25 cellular contexts compared by ENCODE assay signal in the genomic region with DNA sequence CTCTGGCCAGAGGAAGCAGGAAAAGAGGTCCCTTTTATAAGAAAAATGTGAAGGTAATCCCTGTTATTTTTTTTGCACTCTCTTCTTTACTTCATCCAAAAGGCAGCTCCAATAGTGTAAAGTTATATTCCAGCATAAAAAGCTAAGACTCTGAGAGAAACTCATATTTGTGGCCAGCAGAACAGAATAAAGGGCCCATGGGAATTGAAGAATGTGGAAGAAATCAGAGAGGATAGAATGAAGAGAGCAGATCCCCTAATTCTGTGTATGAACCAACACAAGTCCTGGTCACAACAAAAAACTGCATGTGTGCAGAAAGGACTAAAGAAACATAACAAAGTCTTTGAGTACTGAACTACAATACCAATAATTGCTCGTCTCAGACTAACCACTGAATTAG. TPM values are rescaled to one million over a fixed set of nuclear protein-coding genes. Genes with fewer than 3 reads are reported as not detected.
DNase-seq lines count a peak whose midpoint lies in the region; ATAC-seq and TF ChIP-seq lines count a peak whose summit lies in the region.
"Had no signal": no experiment of that assay in that cellular context is flagged by ENCODE, and none has a peak within 500 bp of the region (broad histone marks: within the 10 kb centered on the region; RNA-seq: fewer than 3 reads in every experiment).

No MANE protein-coding gene starts in this region.

- peak overlapping the region; percentile 7 for H3K9ac ChIP-seq in smooth muscle cell (ENCODE audit: low read depth)

- H2AFZ ChIP-seq in smooth muscle cell (ENCODE audit: low read depth) = peak overlapping the region; percentile 9

- H3F3A ChIP-seq in smooth muscle cell (ENCODE audit: low read depth) = no peaks in the 10 kb centered on the region

- peak; percentile 5 for DNase-seq in AG20443 (ENCODE audit: low spot score)
- DNase-seq in choroid plexus epithelial cell (ENCODE audit: low read depth) = peak; percentile 9
- peak; percentile 1 for DNase-seq in hepatic stellate cell (ENCODE audit: low spot score)
- DNase-seq in smooth muscle cell (lab: John Stamatoyannopoulos, UW; ENCODE audit: unreplicated experiment) = no peak
- DNase-seq in C1 segment of cervical spinal cord (lab: John Stamatoyannopoulos, UW) = no peak
- DNase-seq: AML-193; DMS53; GF-D8; H7; KG1; NCI-H1105; NCI-H146; NCI-H2029; NCI-H2227 treated with DMSO at 0.1 percent for 48 hours; NCI-H524; NCI-H774; NK-92 treated with Interleukin-12 subunit alpha and Interleukin-12 subunit beta, amount 100 ng/mL, for 24 hours; SHP77 treated with DMSO at 0.1 percent for 48 hours had no signal

- H3K4me3 ChIP-seq in choroid plexus epithelial cell (ENCODE audit: low read depth, low read length) (no peak overlapping the region), smooth muscle cell (no peak overlapping the region)
- H3K4me3 ChIP-seq: SK-N-MC had no signal

- no peaks in the 10 kb centered on the region for H3K27me3 ChIP-seq in smooth muscle cell (ENCODE audit: low read depth)

- no peaks in the 10 kb centered on the region for H3K79me2 ChIP-seq in smooth muscle cell (ENCODE audit: low read depth)

- H3K27ac ChIP-seq in smooth muscle cell (ENCODE audit: low read depth) = peak overlapping the region; percentile 71
- H3K27ac ChIP-seq: C4-2B, RWPE1, SK-N-MC had no signal

- no peaks in the 10 kb centered on the region for H4K20me1 ChIP-seq in smooth muscle cell (ENCODE audit: low read depth)

- WGBS in smooth muscle cell (ENCODE audit: low lambda C conversion rate) = 58% methylated on average over 1 of the region's 1 CpG

- no peaks in the 10 kb centered on the region for H3K9me3 ChIP-seq in smooth muscle cell (replicated peaks; ENCODE audit: low read depth)

- H3K36me3 ChIP-seq in smooth muscle cell (ENCODE audit: low read depth) = no peaks in the 10 kb centered on the region

- H3K4me1 ChIP-seq in smooth muscle cell (ENCODE audit: low read depth) = no peaks in the 10 kb centered on the region

- H3K4me2 ChIP-seq in smooth muscle cell = peak overlapping the region; percentile 70

- ATAC-seq in HG02870 (IDR thresholded peaks at IDR 0.05; ENCODE audit: unreplicated experiment) (no peak), GM19324 (IDR thresholded peaks at IDR 0.05; ENCODE audit: low FRiP score, unreplicated experiment) (no peak)

- TF ChIP-seq CTCF in choroid plexus epithelial cell (conservative IDR thresholded peaks at IDR 0.05; ENCODE audit: low read depth, low read length) (no peak), smooth muscle cell (IDR thresholded peaks at IDR 0.05; ENCODE audit: borderline replicate concordance, insufficient read depth, poor library complexity, severe bottlenecking) (no peak)

RNA-seq across cellular contexts. Expression of a gene that starts 22.3 kb away (rescaled TPM):
- total RNA-seq in smooth muscle cell = 4.4 and 6.9 TPM in 2 replicates
- 0.98 and 2.1 TPM in 2 replicates for polyA plus RNA-seq in smooth muscle cell
- total RNA-seq: A673, HT1080 had no signal

Comparison
In these comparisons a context has a peak if more than half of its experiments do, and no peak if none do; other contexts are left out.
1. DNase-seq: peak in AG20443 (single experiment), choroid plexus epithelial cell (single experiment) and hepatic stellate cell (single experiment); none in smooth muscle cell (single experiment) and C1 segment of cervical spinal cord (0 of 14).